Comparison of ENCODE assay signal across 15 cellular contexts in the genomic region with DNA sequence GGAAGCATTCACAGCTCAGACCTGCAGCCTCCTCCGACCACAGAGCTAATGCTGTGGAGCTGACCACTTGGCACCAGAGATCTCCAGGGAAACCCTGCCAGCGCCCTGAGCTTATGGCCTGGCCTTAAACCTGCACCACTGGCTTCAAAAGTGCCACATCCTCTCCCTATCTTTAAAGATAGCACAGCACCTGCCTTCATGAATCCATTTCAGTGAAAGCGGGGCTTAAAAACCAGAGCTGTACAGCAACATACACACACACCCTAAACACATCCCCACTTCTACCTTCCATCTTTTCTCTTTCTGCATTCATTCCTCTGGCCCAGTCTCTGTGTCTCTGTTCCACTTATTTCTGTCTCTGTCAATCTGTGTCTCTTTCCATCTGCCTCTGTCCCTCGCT. TPM values are rescaled to one million over a fixed set of nuclear protein-coding genes. Genes with fewer than 3 reads are reported as not detected.
DNase-seq lines count a peak whose midpoint lies in the region; ATAC-seq and TF ChIP-seq lines count a peak whose summit lies in the region.
"Had no signal": no experiment of that assay in that cellular context is flagged by ENCODE, and none has a peak within 500 bp of the region (broad histone marks: within the 10 kb centered on the region; RNA-seq: fewer than 3 reads in every experiment).

No MANE protein-coding gene starts in this region.

- H3K9me3 ChIP-seq in BLaER1 treated with 17β-estradiol and CSF1 and Interleukin-3, amounts not matched to agents 10 nM and 100 nM (replicated peaks in 1 of 11), result no peaks in the 10 kb centered on the region
- H3K9me3 ChIP-seq in suprapubic skin, result no peaks in the 10 kb centered on the region
- H3K9me3 ChIP-seq: body of pancreas, esophagus muscularis mucosa had no signal

- no peak for TF ChIP-seq EP300 in suprapubic skin (IDR thresholded peaks at IDR 0.05)

- WGBS in suprapubic skin, result 90% methylated on average over 4 of the region's 4 CpGs

- DNase-seq in Jurkat, Clone E6-1 (ENCODE audit: low read depth, low spot score), result peak; percentile 71
- DNase-seq in naive B cell, result no peak
- no peak for DNase-seq in globus pallidus (ENCODE audit: low spot score)
- DNase-seq in suprapubic skin (ENCODE audit: low spot score in 2 of 2), result no peak
- DNase-seq in activated CD4-positive, alpha-beta T cell treated with anti-CD3 and anti-CD28 coated beads, Interleukin-2, amount 10 ng/mL, durations not matched to agents 7 days and 5 days, result no peak
- DNase-seq: activated CD8-positive, alpha-beta memory T cell treated with anti-CD3 and anti-CD28 coated beads, Interleukin-2, amount 10 ng/mL, durations not matched to agents 7 days and 5 days; activated gamma-delta T cell treated with Interleukin-2 at 50 U/mL for 16 hours; body of pancreas; COR-L47; NCI-H187 had no signal

- H3K4me1 ChIP-seq in BLaER1 treated with 17β-estradiol and CSF1 and Interleukin-3, amounts not matched to agents 10 nM and 100 nM, result peaks cover 40 to 100% (median 98%) of the 10 kb centered on the region in 10 experiments
- H3K4me1 ChIP-seq in suprapubic skin, result no peaks in the 10 kb centered on the region
- H3K4me1 ChIP-seq: body of pancreas had no signal

- H3K4me2 ChIP-seq in BLaER1 treated with 17β-estradiol and CSF1 and Interleukin-3, amounts not matched to agents 10 nM and 100 nM, result peak overlapping the region in 9 of 11 experiments; percentile 46 to 92 (median 86); a peak in 18 of 22 replicates

- H3K9me3 Mint-ChIP-seq in brain, result peaks cover 0 to 5% (median 4%) of the 10 kb centered on the region in 5 experiments
- no peaks in the 10 kb centered on the region for H3K9me3 Mint-ChIP-seq in naive B cell
- H3K9me3 Mint-ChIP-seq in activated CD4-positive, alpha-beta T cell treated with anti-CD3 and anti-CD28 coated beads, Interleukin-2, amount 10 ng/mL, durations not matched to agents 7 days and 5 days, result no peaks in the 10 kb centered on the region

- CTCF ChIA-PET in activated CD4-positive, alpha-beta T cell treated with anti-CD3 and anti-CD28 coated beads, Interleukin-2, amount 10 ng/mL, durations not matched to agents 7 days and 5 days (lab: Charles Lee), result no interaction called here

- peaks cover 0 to 42% (median 0%) of the 10 kb centered on the region in 11 experiments; a peak in 4 of 22 replicates for H3K27me3 ChIP-seq in BLaER1 treated with 17β-estradiol and CSF1 and Interleukin-3, amounts not matched to agents 10 nM and 100 nM
- H3K27me3 ChIP-seq in suprapubic skin, result peaks cover 50% of the 10 kb centered on the region
- H3K27me3 ChIP-seq: body of pancreas had no signal

- peak overlapping the region in 2 of 11 experiments; percentile 8 to 10; a peak in 2 of 22 replicates for H3K9ac ChIP-seq in BLaER1 treated with 17β-estradiol and CSF1 and Interleukin-3, amounts not matched to agents 10 nM and 100 nM

- H3K27ac Mint-ChIP-seq in brain (peak overlapping the region; percentile 86 to 98 (median 97)), naive B cell (peak overlapping the region in 5 of 6 donors; percentile 5 to 98 (median 81))
- H3K27ac Mint-ChIP-seq in activated CD4-positive, alpha-beta T cell treated with anti-CD3 and anti-CD28 coated beads, Interleukin-2, amount 10 ng/mL, durations not matched to agents 7 days and 5 days, result no peak overlapping the region
- H3K27ac Mint-ChIP-seq: activated CD8-positive, alpha-beta memory T cell treated with anti-CD3 and anti-CD28 coated beads, Interleukin-2, amount 10 ng/mL, durations not matched to agents 7 days and 5 days had no signal

- POLR2A ChIA-PET in activated CD4-positive, alpha-beta T cell treated with anti-CD3 and anti-CD28 coated beads, Interleukin-2, amount 10 ng/mL, durations not matched to agents 7 days and 5 days (lab: Charles Lee), result no interaction called here

- H3K36me3 Mint-ChIP-seq in brain (no peaks in the 10 kb centered on the region), naive B cell (no peaks in the 10 kb centered on the region)
- H3K36me3 Mint-ChIP-seq in activated CD4-positive, alpha-beta T cell treated with anti-CD3 and anti-CD28 coated beads, Interleukin-2, amount 10 ng/mL, durations not matched to agents 7 days and 5 days (ENCODE audit: low read depth), result no peaks in the 10 kb centered on the region
- H3K36me3 Mint-ChIP-seq: activated CD8-positive, alpha-beta memory T cell treated with anti-CD3 and anti-CD28 coated beads, Interleukin-2, amount 10 ng/mL, durations not matched to agents 7 days and 5 days had no signal

- TF ChIP-seq CTCF in brain (conservative IDR thresholded peaks at IDR 0.05) (no peak), suprapubic skin (IDR thresholded peaks at IDR 0.05) (no peak)

- H4K20me1 ChIP-seq in BLaER1 treated with 17β-estradiol and CSF1 and Interleukin-3, amounts not matched to agents 10 nM and 100 nM, result peaks cover 0 to 3% (median 0%) of the 10 kb centered on the region in 11 experiments; a peak in 1 of 22 replicates

- H3K4me3 Mint-ChIP-seq in brain, result peak overlapping the region; percentile 11 to 71 (median 49)
- peak overlapping the region in 4 of 8 donors; percentile 0 to 85 (median 50) for H3K4me3 Mint-ChIP-seq in naive B cell
- H3K4me3 Mint-ChIP-seq in activated CD4-positive, alpha-beta T cell treated with anti-CD3 and anti-CD28 coated beads, Interleukin-2, amount 10 ng/mL, durations not matched to agents 7 days and 5 days, result no peak overlapping the region
- H3K4me3 Mint-ChIP-seq: activated CD8-positive, alpha-beta memory T cell treated with anti-CD3 and anti-CD28 coated beads, Interleukin-2, amount 10 ng/mL, durations not matched to agents 7 days and 5 days had no signal

- no peak for TF ChIP-seq POLR2A in suprapubic skin (IDR thresholded peaks at IDR 0.05)

- ATAC-seq in naive B cell (ENCODE audit: low read depth in 2 of 2) (no peak), HG03039 (IDR thresholded peaks at IDR 0.05; ENCODE audit: unreplicated experiment) (no peak)
- ATAC-seq: activated CD8-positive, alpha-beta memory T cell treated with anti-CD3 and anti-CD28 coated beads, Interleukin-2, amount 10 ng/mL, durations not matched to agents 7 days and 5 days; body of pancreas; HepG2 had no signal

- H3K27ac ChIP-seq in BLaER1 treated with 17β-estradiol and CSF1 and Interleukin-3, amounts not matched to agents 10 nM and 100 nM, result no peak overlapping the region
- H3K27ac ChIP-seq in suprapubic skin, result no peak overlapping the region
- H3K27ac ChIP-seq: body of pancreas, esophagus muscularis mucosa had no signal

- no peaks in the 10 kb centered on the region for H3K36me3 ChIP-seq in BLaER1 treated with 17β-estradiol and CSF1 and Interleukin-3, amounts not matched to agents 10 nM and 100 nM
- H3K36me3 ChIP-seq in suprapubic skin, result no peaks in the 10 kb centered on the region
- H3K36me3 ChIP-seq: esophagus muscularis mucosa had no signal

- no peak overlapping the region for H3K4me3 ChIP-seq in BLaER1 treated with 17β-estradiol and CSF1 and Interleukin-3, amounts not matched to agents 10 nM and 100 nM
- H3K4me3 ChIP-seq in Jurkat, Clone E6-1 (ENCODE audit: low read length), result no peak overlapping the region; the same call in 1 of the 2 replicates
- H3K4me3 ChIP-seq in suprapubic skin, result no peak overlapping the region
- H3K4me3 ChIP-seq: body of pancreas had no signal

- H3K4me1 Mint-ChIP-seq in brain, result peaks cover 84% of the 10 kb centered on the region
- H3K4me1 Mint-ChIP-seq in naive B cell, result peaks cover 82 to 100% (median 100%) of the 10 kb centered on the region in 3 donors
- peaks cover 13% of the 10 kb centered on the region for H3K4me1 Mint-ChIP-seq in activated CD4-positive, alpha-beta T cell treated with anti-CD3 and anti-CD28 coated beads, Interleukin-2, amount 10 ng/mL, durations not matched to agents 7 days and 5 days

- H3K27me3 Mint-ChIP-seq in brain (peaks cover 2% of the 10 kb centered on the region), naive B cell (no peaks in the 10 kb centered on the region)
- H3K27me3 Mint-ChIP-seq in activated CD4-positive, alpha-beta T cell treated with anti-CD3 and anti-CD28 coated beads, Interleukin-2, amount 10 ng/mL, durations not matched to agents 7 days and 5 days, result peaks cover 15% of the 10 kb centered on the region

RNA-seq across cellular contexts. Expression of a gene that starts 59.8 kb away (rescaled TPM):
- polyA plus RNA-seq in Jurkat, Clone E6-1 (2012; ENCODE audit: insufficient read depth, insufficient read length), result 149 TPM
- polyA plus RNA-seq in brain (ENCODE audit: insufficient read depth, low read depth, low replicate concordance) (233 TPM), naive B cell (ENCODE audit: low read depth in 6 of 6) (10 to 100 TPM; 35.2 to 61.3 (median 52.4) TPM)
- 10 to 100 TPM; 16.3 to 31.3 (median 25.1) TPM for total RNA-seq in suprapubic skin
- total RNA-seq in activated CD4-positive, alpha-beta T cell treated with anti-CD3 and anti-CD28 coated beads, Interleukin-2, amount 10 ng/mL, durations not matched to agents 7 days and 5 days, result 10 to 100 TPM; 54.8 to 60.9 TPM
